In genomic region chr10:77030915-77031425, GRCh38 we compare ENCODE assay signal across 2 cellular contexts.
TF ChIP-seq lines count a peak whose summit lies in the region.

No MANE protein-coding gene starts in this region.

TF ChIP-seq in IMR-90, 13 proteins besides CTCF, POLR2A, EP300 and RAD21:
- TF ChIP-seq ELK1 (IDR thresholded peaks at IDR 0.05; ENCODE audit: borderline replicate concordance, low read depth, low read length) (no peak), MAFK (IDR thresholded peaks at IDR 0.05; ENCODE audit: low read depth, low read length) (no peak), MXI1 (IDR thresholded peaks at IDR 0.05; ENCODE audit: borderline replicate concordance, low read depth, low read length) (no peak), BHLHE40 (IDR thresholded peaks at IDR 0.05; ENCODE audit: low read depth, low read length) (no peak), RFX5 (IDR thresholded peaks at IDR 0.05; ENCODE audit: low read depth, low read length) (no peak), NFE2L2 (IDR thresholded peaks at IDR 0.05; ENCODE audit: low read depth, low read length) (no peak), FOS (IDR thresholded peaks at IDR 0.05; ENCODE audit: low read depth, low read length) (no peak), SMC3 (IDR thresholded peaks at IDR 0.05; ENCODE audit: low read depth, low read length) (no peak), RCOR1 (IDR thresholded peaks at IDR 0.05; ENCODE audit: insufficient replicate concordance, low read length) (no peak), USF2 (IDR thresholded peaks at IDR 0.05; ENCODE audit: low read depth, low read length) (no peak), CHD1 (IDR thresholded peaks at IDR 0.05; ENCODE audit: low read depth, low read length) (no peak), MAZ (IDR thresholded peaks at IDR 0.05; ENCODE audit: borderline replicate concordance, low read depth, low read length) (no peak), CEBPB (IDR thresholded peaks at IDR 0.05; ENCODE audit: low read depth, low read length) (no peak)
TF ChIP-seq in IMR-90: peak in this region for 0.

TF ChIP-seq in GM12891, 5 proteins besides CTCF, POLR2A, EP300 and RAD21 (continued from another document):
- TF ChIP-seq POU2F2 (IDR thresholded peaks at IDR 0.05; ENCODE audit: low read depth, low read length), result no peak
- TF ChIP-seq PAX5 (IDR thresholded peaks at IDR 0.05; ENCODE audit: insufficient read depth, low read length, severe bottlenecking), result no peak
- no peak for TF ChIP-seq POLR2AphosphoS5 (IDR thresholded peaks at IDR 0.05; ENCODE audit: low read depth, low read length)
- TF ChIP-seq TAF1 (IDR thresholded peaks at IDR 0.05; ENCODE audit: low read depth, low read length), result no peak
